ENCODE assay signal across 23 cellular contexts in the genomic region with DNA sequence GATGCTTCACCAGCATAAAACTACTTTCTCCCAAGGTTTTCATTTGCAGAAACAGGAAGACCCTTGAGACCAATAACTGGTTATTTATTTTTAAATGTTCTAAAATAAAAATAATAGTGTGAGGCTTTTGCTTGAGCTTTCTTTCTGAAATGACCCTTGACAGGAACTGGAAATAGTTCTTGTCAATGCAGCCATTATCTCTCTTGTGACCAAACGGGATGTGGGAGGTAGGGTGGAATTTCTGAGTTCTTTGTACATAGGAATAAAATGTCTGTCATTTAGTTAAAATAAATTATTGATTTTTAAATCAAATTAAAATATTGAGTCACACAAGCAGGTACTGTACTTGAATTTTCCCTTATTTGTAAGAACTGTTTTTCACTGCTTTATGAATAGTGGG.
"Had no signal": no experiment of that assay in that cellular context is flagged by ENCODE, and none has a peak within 500 bp of the region (broad histone marks: within the 10 kb centered on the region; RNA-seq: fewer than 3 reads in every experiment).

No MANE protein-coding gene starts in this region.

- H3K27me3 Mint-ChIP-seq: activated B cell treated with CpG ODN at 0.5 μM for 24 hours; activated naive CD4-positive, alpha-beta T cell treated with anti-CD3 and anti-CD28 coated beads, Interleukin-2, amount 10 ng/mL, durations not matched to agents 7 days and 5 days; type B pancreatic cell had no signal

- H3K36me3 Mint-ChIP-seq: activated naive CD4-positive, alpha-beta T cell treated with anti-CD3 and anti-CD28 coated beads, Interleukin-2, amount 10 ng/mL, durations not matched to agents 7 days and 5 days; type B pancreatic cell had no signal

- H3K4me1 ChIP-seq: spleen, vagina had no signal

- H3K27ac Mint-ChIP-seq: activated B cell treated with CpG ODN at 0.5 μM for 24 hours; activated CD4-positive, alpha-beta T cell treated with anti-CD3 and anti-CD28 coated beads for 36 hours; activated naive CD4-positive, alpha-beta T cell treated with anti-CD3 and anti-CD28 coated beads, Interleukin-2, amount 10 ng/mL, durations not matched to agents 7 days and 5 days; type B pancreatic cell had no signal

- H3K4me1 Mint-ChIP-seq: activated B cell treated with CpG ODN at 0.5 μM for 24 hours; activated CD4-positive, alpha-beta T cell treated with anti-CD3 and anti-CD28 coated beads for 36 hours; activated naive CD4-positive, alpha-beta T cell treated with anti-CD3 and anti-CD28 coated beads, Interleukin-2, amount 10 ng/mL, durations not matched to agents 7 days and 5 days had no signal

- H3K27me3 ChIP-seq: heart left ventricle, sigmoid colon, spleen, vagina had no signal

- DNase-seq: activated B cell treated with CpG ODN at 0.5 μM for 24 hours; activated CD4-positive, alpha-beta T cell treated with anti-CD3 and anti-CD28 coated beads for 36 hours; activated CD4-positive, alpha-beta T cell treated with anti-CD3 and anti-CD28 coated beads, Interleukin-2, amount 50 U/mL, for 4 hours; activated CD8-positive, alpha-beta memory T cell treated with anti-CD3 and anti-CD28 coated beads, Interleukin-2, amount 50 U/mL, for 48 hours; activated effector memory CD4-positive, alpha-beta T cell treated with Interleukin-2 at 50 U/mL for 16 hours; activated naive CD4-positive, alpha-beta T cell treated with anti-CD3 and anti-CD28 coated beads, Interleukin-2, amount 10 ng/mL, durations not matched to agents 7 days and 5 days; activated T-cell treated with anti-CD3 and anti-CD28 coated beads, Interleukin-2, amount 50 U/mL, for 48 hours; amygdala; effector CD8-positive, alpha-beta T cell; heart left ventricle; left colon; nucleus accumbens; posterior cingulate gyrus; sigmoid colon; spleen; stimulated activated CD4-positive, alpha-beta T cell treated with anti-CD3 and anti-CD28 coated beads, Interleukin-4, amount 100 ng/mL, for 1 hour; stimulated activated naive CD4-positive, alpha-beta T cell treated with Interleukin-2 at 50 U/mL for 16 hours; T-helper 9 cell had no signal

- FAIRE-seq: keratinocyte had no signal

- H3K4me3 Mint-ChIP-seq: activated B cell treated with CpG ODN at 0.5 μM for 24 hours; activated CD4-positive, alpha-beta T cell treated with anti-CD3 and anti-CD28 coated beads for 36 hours; activated naive CD4-positive, alpha-beta T cell treated with anti-CD3 and anti-CD28 coated beads, Interleukin-2, amount 10 ng/mL, durations not matched to agents 7 days and 5 days; type B pancreatic cell had no signal

- H3K9me3 ChIP-seq: sigmoid colon, thoracic aorta, vagina had no signal

- H3K27ac ChIP-seq: heart left ventricle, spleen, thoracic aorta, vagina had no signal

- ATAC-seq: activated CD4-positive, alpha-beta T cell treated with anti-CD3 and anti-CD28 coated beads for 36 hours; esophagus mucosa; heart left ventricle had no signal

- H3K36me3 ChIP-seq: heart left ventricle, sigmoid colon, spleen, thoracic aorta, vagina had no signal

- H3K4me3 ChIP-seq: heart left ventricle, sigmoid colon, spleen, thoracic aorta, vagina had no signal

- H3K9me3 Mint-ChIP-seq: activated B cell treated with CpG ODN at 0.5 μM for 24 hours; activated naive CD4-positive, alpha-beta T cell treated with anti-CD3 and anti-CD28 coated beads, Interleukin-2, amount 10 ng/mL, durations not matched to agents 7 days and 5 days had no signal
